In the genomic region with DNA sequence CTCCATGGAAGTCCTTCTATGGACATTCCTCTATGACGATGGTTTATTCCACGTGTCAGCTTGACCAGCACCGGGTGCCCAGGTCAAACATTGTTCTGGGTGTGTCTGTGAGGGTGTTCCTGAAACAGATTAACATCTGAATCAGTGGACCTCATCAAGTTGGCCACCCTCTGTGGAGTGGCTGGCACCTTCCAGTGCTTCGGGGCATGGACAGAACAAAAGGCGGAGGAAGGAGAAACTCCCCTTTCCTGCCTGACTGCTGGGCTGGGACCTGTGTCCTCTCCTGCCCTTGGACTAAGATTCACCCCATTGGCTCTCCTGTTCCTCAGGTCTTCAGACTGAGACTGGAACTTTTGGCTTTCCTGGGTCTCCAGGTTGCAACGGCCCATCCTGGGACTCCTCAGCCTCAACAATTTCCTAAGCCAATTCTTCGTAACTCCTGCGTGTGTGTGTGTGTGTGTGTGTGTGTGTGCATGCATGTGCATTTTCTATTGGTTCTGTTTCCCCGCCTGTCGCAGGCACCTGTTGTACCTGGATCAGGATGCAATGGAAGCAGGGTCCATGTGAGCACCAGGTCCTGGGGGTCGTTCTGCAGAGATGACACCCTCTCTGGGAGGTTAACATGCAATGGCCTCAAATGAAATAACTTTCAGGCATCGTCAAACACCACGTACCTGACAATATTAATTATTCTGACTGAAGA, we compare ENCODE assay signal across 26 cellular contexts.
"Had no signal": no experiment of that assay in that cellular context is flagged by ENCODE, and none has a peak within 500 bp of the region (broad histone marks: within the 10 kb centered on the region; RNA-seq: fewer than 3 reads in every experiment).

No MANE protein-coding gene starts in this region.

- H3K27ac Mint-ChIP-seq: naive thymus-derived CD4-positive, alpha-beta T cell; natural killer cell treated with Interleukin-12 subunit alpha and Interleukin-12 subunit beta and Interleukin-15 and Interleukin-18, amount 100 ng/mL, for 72 hours; stimulated activated effector memory CD8-positive, alpha-beta T cell treated with anti-CD3 and anti-CD28 coated beads, Interleukin-12 subunit alpha, Interleukin-12 subunit beta, amount 100 ng/mL, for 72 hours; stimulated activated naive CD8-positive, alpha-beta T cell treated with anti-CD3 and anti-CD28 coated beads, Interleukin-15, Interleukin-2, amounts not matched to agents 100 ng/mL and 50 ng/mL, for 24 hours had no signal

- H3K9me3 ChIP-seq: ovary, prostate gland, suprapubic skin, thoracic aorta, upper lobe of right lung had no signal

- H3K36me3 ChIP-seq: left lung, ovary, prostate gland, spleen, suprapubic skin, thoracic aorta, tibial artery, upper lobe of right lung had no signal

- H3K9me3 Mint-ChIP-seq: natural killer cell treated with Interleukin-12 subunit alpha and Interleukin-12 subunit beta and Interleukin-15 and Interleukin-18, amount 100 ng/mL, for 72 hours; stimulated activated effector memory CD8-positive, alpha-beta T cell treated with anti-CD3 and anti-CD28 coated beads, Interleukin-12 subunit alpha, Interleukin-12 subunit beta, amount 100 ng/mL, for 72 hours; stimulated activated naive CD8-positive, alpha-beta T cell treated with anti-CD3 and anti-CD28 coated beads, Interleukin-15, Interleukin-2, amounts not matched to agents 100 ng/mL and 50 ng/mL, for 24 hours had no signal

- H3K4me3 ChIP-seq: left lung, lung, mucosa of descending colon, ovary, prostate gland, spleen, suprapubic skin, thoracic aorta, tibial artery, upper lobe of right lung had no signal

- ATAC-seq: left cardiac atrium; mucosa of descending colon; naive thymus-derived CD4-positive, alpha-beta T cell; natural killer cell treated with Interleukin-12 subunit alpha and Interleukin-12 subunit beta and Interleukin-15 and Interleukin-18, amount 100 ng/mL, for 72 hours; right cardiac atrium; sciatic nerve; stimulated activated effector memory CD8-positive, alpha-beta T cell treated with anti-CD3 and anti-CD28 coated beads, Interleukin-12 subunit alpha, Interleukin-12 subunit beta, amount 100 ng/mL, for 72 hours had no signal

- H3K4me3 Mint-ChIP-seq: naive thymus-derived CD4-positive, alpha-beta T cell; natural killer cell treated with Interleukin-12 subunit alpha and Interleukin-12 subunit beta and Interleukin-15 and Interleukin-18, amount 100 ng/mL, for 72 hours; stimulated activated effector memory CD8-positive, alpha-beta T cell treated with anti-CD3 and anti-CD28 coated beads, Interleukin-12 subunit alpha, Interleukin-12 subunit beta, amount 100 ng/mL, for 72 hours; stimulated activated naive CD8-positive, alpha-beta T cell treated with anti-CD3 and anti-CD28 coated beads, Interleukin-15, Interleukin-2, amounts not matched to agents 100 ng/mL and 50 ng/mL, for 24 hours had no signal

- H3K36me3 Mint-ChIP-seq: naive thymus-derived CD4-positive, alpha-beta T cell; natural killer cell treated with Interleukin-12 subunit alpha and Interleukin-12 subunit beta and Interleukin-15 and Interleukin-18, amount 100 ng/mL, for 72 hours; stimulated activated effector memory CD8-positive, alpha-beta T cell treated with anti-CD3 and anti-CD28 coated beads, Interleukin-12 subunit alpha, Interleukin-12 subunit beta, amount 100 ng/mL, for 72 hours had no signal

- H3K27ac ChIP-seq: left lung, ovary, prostate gland, spleen, suprapubic skin, thoracic aorta, tibial artery, upper lobe of right lung had no signal

- H3K27me3 ChIP-seq: ovary had no signal

- DNase-seq: hippocampal formation; kidney glomerular epithelial cell; left cardiac atrium; mesendoderm; midbrain; mucosa of descending colon; naive thymus-derived CD4-positive, alpha-beta T cell; ovary; retina; right cardiac atrium; small intestine; spleen; stimulated activated CD4-positive, alpha-beta T cell treated with anti-CD3 and anti-CD28 coated beads, Interleukin-4, amount 100 ng/mL, for 24 hours; stimulated activated naive CD4-positive, alpha-beta T cell; trophoblast cell had no signal
